1 cellular context compared by ENCODE assay signal in genomic region chr6:6790393-6790792, GRCh38.
TF ChIP-seq lines count a peak whose summit lies in the region.

No MANE protein-coding gene starts in this region.

TF ChIP-seq in HCT116, 20 proteins besides CTCF, POLR2A, EP300 and RAD21 (continued from another document):
- TF ChIP-seq FOSL1 (IDR thresholded peaks at IDR 0.05; ENCODE audit: low read depth) (no peak), REST (IDR thresholded peaks at IDR 0.05; ENCODE audit: low read depth) (no peak), ATF3 (IDR thresholded peaks at IDR 0.05) (no peak), CBX3 (IDR thresholded peaks at IDR 0.05; ENCODE audit: low read depth) (no peak), ELF1 (IDR thresholded peaks at IDR 0.05; ENCODE audit: borderline replicate concordance, low read depth) (no peak), POLR2AphosphoS5 (IDR thresholded peaks at IDR 0.05; ENCODE audit: low read depth, low read length) (no peak), ZNF274 (IDR thresholded peaks at IDR 0.05; ENCODE audit: low read depth, low read length) (no peak), TCF7L2 (IDR thresholded peaks at IDR 0.05; ENCODE audit: borderline replicate concordance, extremely low read depth, insufficient read depth, insufficient read length) (no peak), ZBTB33 (IDR thresholded peaks at IDR 0.05; ENCODE audit: extremely low read depth, insufficient replicate concordance, low read length) (no peak), MAX (IDR thresholded peaks at IDR 0.05) (no peak)
